8 cellular contexts compared by ENCODE assay signal in genomic region chr11:65653229-65654225, GRCh38. TPM values are rescaled to one million over a fixed set of nuclear protein-coding genes. Genes with fewer than 3 reads are reported as not detected.
A peak's percentile ranks its signal among the peaks of the same experiment; 100 is the strongest.
DNase-seq lines count a peak whose midpoint lies in the region; ATAC-seq and TF ChIP-seq lines count a peak whose summit lies in the region.

No MANE protein-coding gene starts in this region.

- peaks cover 6% of the 10 kb centered on the region for H4K20me1 ChIP-seq in OCI-LY3 (ENCODE audit: insufficient read depth, low read length)

- H3K9me3 ChIP-seq in OCI-LY3 (ENCODE audit: insufficient read depth, low read length) (no peaks in the 10 kb centered on the region), neutrophil (no peaks in the 10 kb centered on the region)

- no peak for ATAC-seq in GM21367 (IDR thresholded peaks at IDR 0.05; ENCODE audit: unreplicated experiment)

- peak overlapping the region; percentile 85 for H3K4me3 Mint-ChIP-seq in endothelial cell (ENCODE audit: unreplicated experiment)

- H3K4me3 ChIP-seq in OCI-LY3 (ENCODE audit: low read length) (peak overlapping the region; percentile 79), neutrophil (ENCODE audit: low read depth in 1 of 2, low read length in 1 of 2) (peak overlapping the region; percentile 70 to 84)

- H3K4me1 ChIP-seq in OCI-LY3 (ENCODE audit: low read length) (peaks cover 15% of the 10 kb centered on the region), neutrophil (ENCODE audit: control insufficient read depth in 1 of 2, insufficient read depth in 1 of 2, low read depth in 1 of 2, low read length in 1 of 2) (peaks cover 37 to 43% of the 10 kb centered on the region in 2 experiments)

- H3K27me3 ChIP-seq in OCI-LY3 (ENCODE audit: low read depth, low read length) (no peaks in the 10 kb centered on the region), neutrophil (no peaks in the 10 kb centered on the region)

- H3K36me3 ChIP-seq in OCI-LY3 (replicated peaks; ENCODE audit: low read depth, low read length) (peaks cover 68% of the 10 kb centered on the region), neutrophil (peaks cover 79% of the 10 kb centered on the region)

- H3K27ac Mint-ChIP-seq in endothelial cell (ENCODE audit: unreplicated experiment) = peak overlapping the region; percentile 100

- H3K4me1 Mint-ChIP-seq in endothelial cell (ENCODE audit: unreplicated experiment) = peaks cover 54% of the 10 kb centered on the region

- peaks cover 58% of the 10 kb centered on the region for H3K36me3 Mint-ChIP-seq in endothelial cell (ENCODE audit: low read depth, unreplicated experiment)

- H3K9me3 Mint-ChIP-seq in endothelial cell (ENCODE audit: unreplicated experiment) = no peaks in the 10 kb centered on the region

- H3K79me2 ChIP-seq in OCI-LY3 (ENCODE audit: low read length) = no peaks in the 10 kb centered on the region

- H3K27ac ChIP-seq in OCI-LY3 (ENCODE audit: low read length) (peak overlapping the region; percentile 80), neutrophil (peak overlapping the region; percentile 98)

- H3K27me3 Mint-ChIP-seq in endothelial cell (ENCODE audit: unreplicated experiment) = peaks cover 42% of the 10 kb centered on the region

- no peak overlapping the region for H2AFZ ChIP-seq in OCI-LY3 (ENCODE audit: low read depth, low read length)

- peak overlapping the region; percentile 84 for H3K4me2 ChIP-seq in OCI-LY3 (ENCODE audit: low read length)

- peak overlapping the region; percentile 82 for H3K9ac ChIP-seq in OCI-LY3 (ENCODE audit: low read length)

- peak; percentile 13 for DNase-seq in NOMO-1 treated with DMSO at 0.1 percent for 48 hours (lab: John Stamatoyannopoulos, UW; ENCODE audit: unreplicated experiment)
- DNase-seq in NOMO-1 (lab: John Stamatoyannopoulos, UW; ENCODE audit: unreplicated experiment in 2 of 2) = no peak
- DNase-seq in endothelial cell (ENCODE audit: low spot score) = no peak
- no peak for DNase-seq in kidney glomerular epithelial cell (lab: John Stamatoyannopoulos, UW)
- no peak for DNase-seq in NCI-H526 treated with DMSO at 0.1 percent for 48 hours (lab: John Stamatoyannopoulos, UW)

- TF ChIP-seq CTCF in OCI-LY3 (IDR thresholded peaks at IDR 0.05; ENCODE audit: low read depth, low read length) = no peak
- TF ChIP-seq CTCF in endothelial cell (IDR thresholded peaks at IDR 0.05; ENCODE audit: unreplicated experiment) = no peak
- no peak for TF ChIP-seq CTCF in neutrophil (IDR thresholded peaks at IDR 0.05)

RNA-seq across cellular contexts. Expression of gene RELA, which starts 9.2 kb away (rescaled TPM):
- total RNA-seq in endothelial cell (ENCODE audit: unreplicated experiment) = 62.6 TPM

RNA-seq across cellular contexts. Expression of gene SIPA1, which starts 15.6 kb away (rescaled TPM):
- total RNA-seq in endothelial cell (ENCODE audit: unreplicated experiment) = 267 TPM

RNA-seq across cellular contexts. Expression of gene PCNX3, which starts 38.0 kb away (rescaled TPM):
- 76.1 TPM for total RNA-seq in endothelial cell (ENCODE audit: unreplicated experiment)

RNA-seq across cellular contexts. Expression of gene MAP3K11, which starts 39.5 kb away (rescaled TPM):
- 238 TPM for total RNA-seq in endothelial cell (ENCODE audit: unreplicated experiment)

RNA-seq across cellular contexts. Expression of gene KCNK7, which starts 57.9 kb away (rescaled TPM):
- 2.0 TPM for total RNA-seq in endothelial cell (ENCODE audit: unreplicated experiment)
